Comparison of ENCODE assay signal across 9 cellular contexts in genomic region chr13:31945202-31945978, GRCh38.
DNase-seq lines count a peak whose midpoint lies in the region; ATAC-seq and TF ChIP-seq lines count a peak whose summit lies in the region.
"Had no signal": no experiment of that assay in that cellular context is flagged by ENCODE, and none has a peak within 500 bp of the region (broad histone marks: within the 10 kb centered on the region; RNA-seq: fewer than 3 reads in every experiment).

No MANE protein-coding gene starts in this region.

- H3K4me3 Mint-ChIP-seq in activated T-helper 17 cell treated with anti-CD3 and anti-CD28 coated beads, Interleukin-2, amount 50 U/mL, for 72 hours: peak overlapping the region; percentile 15

- H3K9me3 ChIP-seq in tibial nerve: no peaks in the 10 kb centered on the region

- peaks cover 49% of the 10 kb centered on the region for H3K36me3 Mint-ChIP-seq in activated T-helper 17 cell treated with anti-CD3 and anti-CD28 coated beads, Interleukin-2, amount 50 U/mL, for 72 hours (ENCODE audit: low read depth)

- no peaks in the 10 kb centered on the region for H3K27me3 ChIP-seq in tibial nerve

- H3K36me3 ChIP-seq in tibial nerve: no peaks in the 10 kb centered on the region

- peak in 1 of 2 donors; percentile 40 for TF ChIP-seq EP300 in tibial nerve (IDR thresholded peaks at IDR 0.05)

- WGBS in tibial nerve, 2 donors: 60 to 62% methylated on average over 14 of the region's 14 CpGs

- H3K27me3 Mint-ChIP-seq in activated T-helper 17 cell treated with anti-CD3 and anti-CD28 coated beads, Interleukin-2, amount 50 U/mL, for 72 hours: no peaks in the 10 kb centered on the region

- H3K9me3 Mint-ChIP-seq in activated T-helper 17 cell treated with anti-CD3 and anti-CD28 coated beads, Interleukin-2, amount 50 U/mL, for 72 hours: no peaks in the 10 kb centered on the region

- ATAC-seq in activated T-helper 17 cell treated with anti-CD3 and anti-CD28 coated beads, Interleukin-2, amount 50 U/mL, for 72 hours (replicated peaks): peak; percentile 68
- no peak for ATAC-seq in HG03457 (IDR thresholded peaks at IDR 0.05; ENCODE audit: unreplicated experiment)
- ATAC-seq: HCT116 had no signal

- peak; percentile 95 for DNase-seq in DMS53 (lab: John Stamatoyannopoulos, UW)
- DNase-seq in NCI-H187 (lab: John Stamatoyannopoulos, UW): peak; percentile 9 to 48
- DNase-seq in iPS-NIHi7 (ENCODE audit: extremely low spot score): peak; percentile 48
- peak; percentile 31 to 63 for DNase-seq in tibial nerve (ENCODE audit: low spot score in 2 of 2)
- no peak for DNase-seq in stimulated activated CD4-positive, alpha-beta T cell treated with anti-CD3 and anti-CD28 coated beads, Interleukin-15, amount 100 ng/mL, for 24 hours
- no peak for DNase-seq in activated gamma-delta T cell (lab: John Stamatoyannopoulos, UW)

- no peak for TF ChIP-seq POLR2A in tibial nerve (IDR thresholded peaks at IDR 0.05)

- H3K27ac Mint-ChIP-seq in activated T-helper 17 cell treated with anti-CD3 and anti-CD28 coated beads, Interleukin-2, amount 50 U/mL, for 72 hours: no peak overlapping the region

- peak overlapping the region in 1 of 4 donors; percentile 63 for H3K27ac ChIP-seq in tibial nerve

- no peak for TF ChIP-seq CTCF in tibial nerve (IDR thresholded peaks at IDR 0.05)

- peaks cover 0 to 34% (median 10%) of the 10 kb centered on the region in 4 donors for H3K4me1 ChIP-seq in tibial nerve

- H3K4me1 Mint-ChIP-seq in activated T-helper 17 cell treated with anti-CD3 and anti-CD28 coated beads, Interleukin-2, amount 50 U/mL, for 72 hours: no peaks in the 10 kb centered on the region

- no peak overlapping the region for H3K4me3 ChIP-seq in tibial nerve

Comparison
In these comparisons a context has a peak if more than half of its experiments do, and no peak if none do; other contexts are left out.
1. DNase-seq: peak in DMS53 (single experiment), NCI-H187 (2 of 2), iPS-NIHi7 (single experiment) and tibial nerve (2 of 2); none in stimulated activated CD4-positive, alpha-beta T cell treated with anti-CD3 and anti-CD28 coated beads, Interleukin-15, amount 100 ng/mL, for 24 hours (single experiment) and activated gamma-delta T cell (single experiment).